Comparison of ENCODE assay signal across 8 cellular contexts in the genomic region with DNA sequence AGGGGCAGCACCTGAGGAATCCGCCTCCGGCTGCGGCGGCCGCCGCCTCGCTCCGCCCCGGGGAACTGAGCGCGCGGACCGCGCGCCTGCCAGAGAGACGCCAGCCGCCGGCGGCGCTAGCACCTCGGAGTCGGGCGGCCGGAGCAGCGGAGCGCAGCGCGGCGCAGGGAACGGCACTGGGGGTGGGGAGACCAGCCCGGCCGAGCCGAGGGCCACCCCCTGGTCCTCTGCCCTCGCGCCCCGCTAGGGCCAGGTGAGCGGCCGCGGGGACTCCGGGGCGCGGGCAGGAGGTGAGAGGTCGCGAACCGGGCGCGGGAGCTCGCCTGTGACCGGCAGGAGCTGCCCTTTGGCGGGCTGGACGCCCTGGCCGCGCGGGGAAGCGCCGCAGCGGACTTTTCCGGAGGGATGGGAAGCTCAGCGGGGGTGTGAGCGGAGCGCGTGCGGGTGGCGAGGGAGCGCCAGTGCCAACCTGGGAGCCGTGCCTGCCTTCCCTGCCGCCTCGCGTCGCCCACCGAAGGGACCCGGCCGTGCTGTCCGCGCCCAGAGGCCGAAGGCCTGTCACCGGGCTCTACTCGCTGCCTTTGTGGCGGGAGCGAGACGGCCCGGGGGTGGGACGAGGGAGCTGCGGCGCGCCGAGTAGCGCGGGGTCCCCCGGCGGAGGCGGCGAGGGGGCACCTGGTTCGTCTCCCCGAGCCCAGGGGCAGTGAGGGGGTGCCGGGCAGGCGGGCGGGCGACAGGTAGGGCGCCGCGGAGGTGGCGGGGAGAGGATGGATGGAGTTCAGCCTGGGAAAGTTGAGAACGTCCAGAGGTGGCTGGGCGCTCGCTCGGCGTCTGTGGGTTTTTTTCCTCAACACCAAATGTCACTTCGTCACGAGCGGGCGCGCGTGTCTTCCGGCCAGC. TPM values are rescaled to one million over a fixed set of nuclear protein-coding genes. Genes with fewer than 3 reads are reported as not detected.
A peak's percentile ranks its signal among the peaks of the same experiment; 100 is the strongest.
DNase-seq lines count a peak whose midpoint lies in the region; ATAC-seq and TF ChIP-seq lines count a peak whose summit lies in the region.

TSS of gene GREB1L (plus strand) at position 92 of the 900 bp plus-strand sequence. CDS start 141,287 bp downstream, outside the sequence.

- H3K4me2 ChIP-seq in parathyroid adenoma (ENCODE audit: low read length): peak within 1 kb of the TSS; percentile 86

- H3K79me2 ChIP-seq in parathyroid adenoma: no peaks in the 10 kb centered on the region

- H3K36me3 Mint-ChIP-seq in activated CD4-positive, alpha-beta T cell treated with anti-CD3 and anti-CD28 coated beads, Interleukin-2, amount 10 ng/mL, durations not matched to agents 24 days and 14 days (ENCODE audit: low read depth): peaks cover 1% of the 10 kb centered on the region
- peaks cover 3% of the 10 kb centered on the region for H3K36me3 Mint-ChIP-seq in activated CD4-positive, alpha-beta T cell treated with anti-CD3 and anti-CD28 coated beads, Interleukin-2, amount 10 ng/mL, durations not matched to agents 7 days and 5 days (ENCODE audit: low read depth)
- H3K36me3 Mint-ChIP-seq in activated naive CD8-positive, alpha-beta T cell: peaks cover 2% of the 10 kb centered on the region

- H3K9me3 Mint-ChIP-seq in activated CD4-positive, alpha-beta T cell treated with anti-CD3 and anti-CD28 coated beads, Interleukin-2, amount 10 ng/mL, durations not matched to agents 24 days and 14 days: no peaks in the 10 kb centered on the region
- H3K9me3 Mint-ChIP-seq in activated CD4-positive, alpha-beta T cell treated with anti-CD3 and anti-CD28 coated beads, Interleukin-2, amount 10 ng/mL, durations not matched to agents 7 days and 5 days: no peaks in the 10 kb centered on the region
- no peaks in the 10 kb centered on the region for H3K9me3 Mint-ChIP-seq in activated naive CD8-positive, alpha-beta T cell (ENCODE audit: low read depth)

- no peak for ATAC-seq in GM21576 (IDR thresholded peaks at IDR 0.05; ENCODE audit: unreplicated experiment)

- peak within 1 kb of the TSS; percentile 19 for H3K4me3 Mint-ChIP-seq in activated CD4-positive, alpha-beta T cell treated with anti-CD3 and anti-CD28 coated beads, Interleukin-2, amount 10 ng/mL, durations not matched to agents 24 days and 14 days
- H3K4me3 Mint-ChIP-seq in activated CD4-positive, alpha-beta T cell treated with anti-CD3 and anti-CD28 coated beads, Interleukin-2, amount 10 ng/mL, durations not matched to agents 7 days and 5 days: no peak within 1 kb of the TSS
- peak within 1 kb of the TSS; percentile 73 for H3K4me3 Mint-ChIP-seq in activated naive CD8-positive, alpha-beta T cell

- H3K27ac ChIP-seq in cardiac muscle cell (peak within 1 kb of the TSS; percentile 53), parathyroid adenoma (peak within 1 kb of the TSS; percentile 38)

- H3K4me3 ChIP-seq in MG63 (peak within 1 kb of the TSS; percentile 55), cardiac muscle cell (peak within 1 kb of the TSS; percentile 84), parathyroid adenoma (ENCODE audit: low read depth, low read length) (peak within 1 kb of the TSS; percentile 47)

- TF ChIP-seq CTCF in cardiac muscle cell (IDR thresholded peaks at IDR 0.05; ENCODE audit: low read depth, low read length) (no peak), parathyroid adenoma (IDR thresholded peaks at IDR 0.05) (peak; percentile 36)

- CTCF ChIA-PET in activated CD4-positive, alpha-beta T cell treated with anti-CD3 and anti-CD28 coated beads, Interleukin-2, amount 10 ng/mL, durations not matched to agents 7 days and 5 days (lab: Charles Lee): no interaction called here

- H3K27me3 Mint-ChIP-seq in activated CD4-positive, alpha-beta T cell treated with anti-CD3 and anti-CD28 coated beads, Interleukin-2, amount 10 ng/mL, durations not matched to agents 24 days and 14 days: peaks cover 59% of the 10 kb centered on the region
- peaks cover 60% of the 10 kb centered on the region for H3K27me3 Mint-ChIP-seq in activated CD4-positive, alpha-beta T cell treated with anti-CD3 and anti-CD28 coated beads, Interleukin-2, amount 10 ng/mL, durations not matched to agents 7 days and 5 days
- peaks cover 37% of the 10 kb centered on the region for H3K27me3 Mint-ChIP-seq in activated naive CD8-positive, alpha-beta T cell

- no peak within 1 kb of the TSS for H3K27ac Mint-ChIP-seq in activated CD4-positive, alpha-beta T cell treated with anti-CD3 and anti-CD28 coated beads, Interleukin-2, amount 10 ng/mL, durations not matched to agents 24 days and 14 days
- H3K27ac Mint-ChIP-seq in activated CD4-positive, alpha-beta T cell treated with anti-CD3 and anti-CD28 coated beads, Interleukin-2, amount 10 ng/mL, durations not matched to agents 7 days and 5 days: no peak within 1 kb of the TSS
- H3K27ac Mint-ChIP-seq in activated naive CD8-positive, alpha-beta T cell: no peak within 1 kb of the TSS

- H3K27me3 ChIP-seq in MG63 (peaks cover 3% of the 10 kb centered on the region; the same call in 1 of the 2 replicates), cardiac muscle cell (no peaks in the 10 kb centered on the region), parathyroid adenoma (ENCODE audit: control insufficient read depth, insufficient read depth, low read length) (no peaks in the 10 kb centered on the region)

- H3K9me3 ChIP-seq in MG63 (no peaks in the 10 kb centered on the region), cardiac muscle cell (ENCODE audit: low read depth) (no peaks in the 10 kb centered on the region), parathyroid adenoma (ENCODE audit: control insufficient read depth, low read length) (no peaks in the 10 kb centered on the region)

- H3K9ac ChIP-seq in parathyroid adenoma: no peak within 1 kb of the TSS

- H3K4me1 Mint-ChIP-seq in activated CD4-positive, alpha-beta T cell treated with anti-CD3 and anti-CD28 coated beads, Interleukin-2, amount 10 ng/mL, durations not matched to agents 24 days and 14 days: no peaks in the 10 kb centered on the region
- peaks cover 3% of the 10 kb centered on the region for H3K4me1 Mint-ChIP-seq in activated CD4-positive, alpha-beta T cell treated with anti-CD3 and anti-CD28 coated beads, Interleukin-2, amount 10 ng/mL, durations not matched to agents 7 days and 5 days
- peaks cover 8% of the 10 kb centered on the region for H3K4me1 Mint-ChIP-seq in activated naive CD8-positive, alpha-beta T cell (ENCODE audit: low read depth)

- H3K36me3 ChIP-seq in MG63 (no peaks in the 10 kb centered on the region), cardiac muscle cell (no peaks in the 10 kb centered on the region), parathyroid adenoma (ENCODE audit: control insufficient read depth, insufficient read depth, low read length) (no peaks in the 10 kb centered on the region)

- intact Hi-C loops in activated CD4-positive, alpha-beta T cell treated with anti-CD3 and anti-CD28 coated beads, Interleukin-2, amount 10 ng/mL, durations not matched to agents 24 days and 14 days (cut with micrococcal nuclease): loop anchor here (5.0 kb wide), 1 partner anchor 925 kb away; the partner anchor contains the start of gene GATA6

- H2AFZ ChIP-seq in parathyroid adenoma: peak within 1 kb of the TSS; percentile 96

- POLR2A ChIA-PET in activated CD4-positive, alpha-beta T cell treated with anti-CD3 and anti-CD28 coated beads, Interleukin-2, amount 10 ng/mL, durations not matched to agents 7 days and 5 days (lab: Charles Lee): no interaction called here

- peak; percentile 66 for DNase-seq in activated CD4-positive, alpha-beta T cell treated with anti-CD3 and anti-CD28 coated beads, Interleukin-2, amount 10 ng/mL, durations not matched to agents 24 days and 14 days
- DNase-seq in activated CD4-positive, alpha-beta T cell treated with anti-CD3 and anti-CD28 coated beads, Interleukin-2, amount 10 ng/mL, durations not matched to agents 7 days and 5 days: no peak
- DNase-seq in MG63 (peak; percentile 67), cardiac muscle cell (ENCODE audit: low read depth in 1 of 2, low spot score in 1 of 2) (peak; percentile 62 to 87), mucosa of gallbladder (ENCODE audit: low spot score) (no peak)

- H3K4me1 ChIP-seq in cardiac muscle cell (ENCODE audit: low read depth) (peaks cover 13% of the 10 kb centered on the region), parathyroid adenoma (no peaks in the 10 kb centered on the region)

RNA-seq across cellular contexts. Expression of gene GREB1L, which starts in this region (rescaled TPM):
- not detected in 2 replicates for total RNA-seq in activated CD4-positive, alpha-beta T cell treated with anti-CD3 and anti-CD28 coated beads, Interleukin-2, amount 10 ng/mL, durations not matched to agents 24 days and 14 days
- total RNA-seq in activated CD4-positive, alpha-beta T cell treated with anti-CD3 and anti-CD28 coated beads, Interleukin-2, amount 10 ng/mL, durations not matched to agents 7 days and 5 days: not detected
- 0.07 and 2.7 TPM in 2 replicates for total RNA-seq in MG63 (2014; rRNA removed; shearing (Covaris generic); ENCODE audit: low replicate concordance)
- total RNA-seq in cardiac muscle cell (5.2 and 7.8 TPM in 2 replicates), mucosa of gallbladder (0.40 TPM)
- 4.2 and 9.5 TPM in 2 replicates for polyA plus RNA-seq in cardiac muscle cell

Comparison
In these comparisons a context has a peak if more than half of its experiments do, and no peak if none do; other contexts are left out.
1. Peak in DNase-seq in activated CD4-positive, alpha-beta T cell treated with anti-CD3 and anti-CD28 coated beads, Interleukin-2, amount 10 ng/mL, durations not matched to agents 24 days and 14 days; RNA of the gene not detected or under 1 TPM.
2. DNase-seq: peak in MG63 (single experiment) and cardiac muscle cell (2 of 2); none in activated CD4-positive, alpha-beta T cell treated with anti-CD3 and anti-CD28 coated beads, Interleukin-2, amount 10 ng/mL, durations not matched to agents 7 days and 5 days (single experiment) and mucosa of gallbladder (single experiment).
3. Peak in every context shown above with its lines, with median percentiles within 50 percentile points of each other: H3K4me3 ChIP-seq.